11 cellular contexts compared by ENCODE assay signal in the genomic region with DNA sequence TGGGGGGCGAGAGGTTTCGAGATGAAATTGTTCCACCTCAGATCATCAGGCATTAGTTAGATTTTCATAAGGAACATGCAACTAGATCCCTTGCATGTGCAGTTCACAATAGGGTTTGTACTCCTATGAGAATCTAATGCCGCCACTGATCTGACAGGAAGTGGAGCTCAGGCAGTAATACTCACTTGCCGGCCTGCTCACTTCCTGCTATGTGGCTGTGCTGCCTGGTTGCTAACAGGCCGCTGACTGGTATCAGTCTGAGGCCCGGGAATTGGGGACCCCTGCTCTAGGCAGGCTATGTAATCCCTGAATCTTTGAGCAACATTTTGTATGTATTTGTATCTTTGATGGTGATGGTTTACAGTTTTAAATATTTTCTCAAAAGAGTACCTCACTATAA. TPM values are rescaled to one million over a fixed set of nuclear protein-coding genes. Genes with fewer than 3 reads are reported as not detected.
A peak's percentile ranks its signal among the peaks of the same experiment; 100 is the strongest.
DNase-seq lines count a peak whose midpoint lies in the region; ATAC-seq lines count a peak whose summit lies in the region.
"Had no signal": no experiment of that assay in that cellular context is flagged by ENCODE, and none has a peak within 500 bp of the region (broad histone marks: within the 10 kb centered on the region; RNA-seq: fewer than 3 reads in every experiment).

No MANE protein-coding gene starts in this region.

- peaks cover 9 to 22% of the 10 kb centered on the region in 2 donors for H3K36me3 ChIP-seq in aorta (ENCODE audit: control insufficient read depth in 1 of 2, insufficient read depth in 2 of 2, low read length in 1 of 2)

- H3K9me3 Mint-ChIP-seq in activated naive CD8-positive, alpha-beta T cell treated with anti-CD3 and anti-CD28 coated beads, Interleukin-2, amount 50 U/mL, for 24 hours, result no peaks in the 10 kb centered on the region
- H3K9me3 Mint-ChIP-seq: neural crest cell, WTC11 had no signal

- no peaks in the 10 kb centered on the region for H3K27me3 Mint-ChIP-seq in activated naive CD8-positive, alpha-beta T cell treated with anti-CD3 and anti-CD28 coated beads, Interleukin-2, amount 50 U/mL, for 24 hours

- H3K36me3 Mint-ChIP-seq in activated naive CD8-positive, alpha-beta T cell treated with anti-CD3 and anti-CD28 coated beads, Interleukin-2, amount 50 U/mL, for 24 hours (ENCODE audit: low read depth), result peaks cover 51% of the 10 kb centered on the region

- no peak overlapping the region for H3K27ac ChIP-seq in aorta (ENCODE audit: low read depth in 1 of 2, low read length in 2 of 2)

- WGBS in aorta, 2 donors, result 76% methylated on average over 6 of the region's 6 CpGs

- H3K27ac Mint-ChIP-seq in activated naive CD8-positive, alpha-beta T cell treated with anti-CD3 and anti-CD28 coated beads, Interleukin-2, amount 50 U/mL, for 24 hours, result peak overlapping the region; percentile 66
- H3K27ac Mint-ChIP-seq: WTC11 had no signal

- no peak overlapping the region for H3K4me3 Mint-ChIP-seq in activated naive CD8-positive, alpha-beta T cell treated with anti-CD3 and anti-CD28 coated beads, Interleukin-2, amount 50 U/mL, for 24 hours
- H3K4me3 Mint-ChIP-seq: neural crest cell, WTC11 had no signal

- no peaks in the 10 kb centered on the region for H3K4me1 ChIP-seq in aorta (ENCODE audit: control insufficient read depth in 1 of 2, insufficient read depth in 2 of 2, low read length in 2 of 2)

- H3K4me3 ChIP-seq in aorta (ENCODE audit: low read length in 2 of 2), result no peak overlapping the region

- intact Hi-C loops in aorta (cut with DNase I), result no loop called here

- peak; percentile 82 for ATAC-seq in activated naive CD8-positive, alpha-beta T cell treated with anti-CD3 and anti-CD28 coated beads, Interleukin-2, amount 50 U/mL, for 24 hours
- no peak for ATAC-seq in aorta (ENCODE audit: low FRiP score)
- ATAC-seq in HG02763 (IDR thresholded peaks at IDR 0.05; ENCODE audit: unreplicated experiment), result no peak
- no peak for ATAC-seq in HG03097 (IDR thresholded peaks at IDR 0.05; ENCODE audit: low FRiP score, unreplicated experiment)
- ATAC-seq: WTC11 had no signal

- H3K9me3 ChIP-seq in aorta (ENCODE audit: control insufficient read depth, low read length), result no peaks in the 10 kb centered on the region

- H3K4me1 Mint-ChIP-seq in activated naive CD8-positive, alpha-beta T cell treated with anti-CD3 and anti-CD28 coated beads, Interleukin-2, amount 50 U/mL, for 24 hours, result peaks cover 24% of the 10 kb centered on the region
- H3K4me1 Mint-ChIP-seq: neural crest cell, WTC11 had no signal

- no peaks in the 10 kb centered on the region for H3K27me3 ChIP-seq in aorta (ENCODE audit: control insufficient read depth in 1 of 2, insufficient read depth in 2 of 2, low read length in 1 of 2)

- DNase-seq in GDM1 (lab: John Stamatoyannopoulos, UW) (peak; percentile 38), aorta (no peak), putamen (ENCODE audit: low spot score) (no peak)
- peak; percentile 42 for DNase-seq in activated CD4-positive, CD25-positive, alpha-beta regulatory T cell treated with anti-CD3 and anti-CD28 coated beads, Interleukin-2, amount 50 U/mL, for 72 hours
- peak; percentile 25 for DNase-seq in activated naive CD8-positive, alpha-beta T cell treated with anti-CD3 and anti-CD28 coated beads, Interleukin-2, amount 50 U/mL, for 24 hours
- peak; percentile 9 to 25 (median 20) for DNase-seq in stimulated activated CD4-positive, alpha-beta T cell treated with anti-CD3 and anti-CD28 coated beads, Interleukin-12 subunit alpha, Interleukin-12 subunit beta, amount 100 ng/mL, for 48 hours (ENCODE audit: low read depth in 2 of 3, low spot score in 1 of 3)
- DNase-seq: NCI-H2227 treated with DMSO at 0.1 percent for 48 hours had no signal

RNA-seq across cellular contexts. Expression of gene XKR8, which starts 32.5 kb away (rescaled TPM):
- total RNA-seq in aorta, result 1 to 10 TPM; 6.8 to 7.8 TPM
- 1 to 10 TPM; 4.3 to 7.5 TPM for polyA plus RNA-seq in aorta

RNA-seq across cellular contexts. Expression of gene SMPDL3B, which starts 57.5 kb away (rescaled TPM):
- total RNA-seq in aorta, result under 1 TPM in 1 of 2 donors, not detected in 1; 0.49 TPM
- 1 to 10 TPM in 1 of 2 donors, not detected in 1; 3.0 TPM for polyA plus RNA-seq in aorta
- total RNA-seq: neural crest cell had no signal

Comparison
In these comparisons a context has a peak if more than half of its experiments do, and no peak if none do; other contexts are left out.
1. DNase-seq: peak in GDM1 (single experiment), activated CD4-positive, CD25-positive, alpha-beta regulatory T cell treated with anti-CD3 and anti-CD28 coated beads, Interleukin-2, amount 50 U/mL, for 72 hours (single experiment), activated naive CD8-positive, alpha-beta T cell treated with anti-CD3 and anti-CD28 coated beads, Interleukin-2, amount 50 U/mL, for 24 hours (single experiment) and stimulated activated CD4-positive, alpha-beta T cell treated with anti-CD3 and anti-CD28 coated beads, Interleukin-12 subunit alpha, Interleukin-12 subunit beta, amount 100 ng/mL, for 48 hours (3 of 3); none in aorta (0 of 2) and putamen (single experiment).